In the genomic region with DNA sequence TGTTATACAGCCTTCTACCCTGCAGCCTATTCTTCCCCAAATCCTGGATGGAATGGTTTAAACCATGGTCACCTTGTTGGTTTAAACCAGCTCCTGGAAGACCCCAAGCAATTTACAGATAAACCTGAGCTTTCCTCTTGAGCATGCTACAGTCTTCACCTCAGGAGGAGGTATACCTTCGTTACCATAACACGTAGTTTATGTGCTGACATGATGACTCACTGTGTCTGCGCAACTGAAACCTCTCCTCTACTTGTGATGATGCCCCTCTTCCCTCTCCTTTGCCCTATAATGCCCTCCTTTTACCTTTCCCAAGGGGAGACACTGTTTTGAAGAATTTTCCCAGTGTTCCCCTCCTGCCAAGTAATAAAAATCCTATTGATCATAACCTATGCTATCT, we compare ENCODE assay signal across 35 cellular contexts.
"Had no signal": no experiment of that assay in that cellular context is flagged by ENCODE, and none has a peak within 500 bp of the region (broad histone marks: within the 10 kb centered on the region; RNA-seq: fewer than 3 reads in every experiment).

No MANE protein-coding gene starts in this region.

- H3K4me3 ChIP-seq: adrenal gland, body of pancreas, breast epithelium had no signal

- H3K9me3 Mint-ChIP-seq: activated CD4-positive, alpha-beta T cell treated with anti-CD3 and anti-CD28 coated beads, Interleukin-2, amount 10 ng/mL, durations not matched to agents 24 days and 14 days; activated T-helper 1 cell treated with anti-CD3 and anti-CD28 coated beads, Interleukin-12 subunit alpha, Interleukin-12 subunit beta, Interleukin-2, Interleukin-4 antibody, amounts not matched to agents 30 ng/mL and 10 ng/mL and 1 ng/mL, durations not matched to agents 14 hours and 24 hours and 36 hours; activated T-helper 17 cell treated with anti-CD3 and anti-CD28 coated beads, Interleukin-2, amount 50 U/mL, for 72 hours had no signal

- H3K9me3 ChIP-seq: adrenal gland, body of pancreas, breast epithelium had no signal

- H3K27ac Mint-ChIP-seq: activated B cell treated with CpG ODN at 0.5 μM for 24 hours; activated CD4-positive, alpha-beta memory T cell treated with anti-CD3 and anti-CD28 coated beads for 36 hours; activated CD4-positive, alpha-beta T cell treated with anti-CD3 and anti-CD28 coated beads, Interleukin-2, amount 10 ng/mL, durations not matched to agents 24 days and 14 days; activated CD8-positive, alpha-beta T cell treated with anti-CD3 and anti-CD28 coated beads for 36 hours; activated naive CD4-positive, alpha-beta T cell treated with anti-CD3 and anti-CD28 coated beads for 36 hours; activated naive CD4-positive, alpha-beta T cell treated with anti-CD3 and anti-CD28 coated beads, Interleukin-2, amount 50 U/mL, for 72 hours; activated naive CD8-positive, alpha-beta T cell treated with anti-CD3 and anti-CD28 coated beads for 36 hours; activated T-cell treated with anti-CD3 and anti-CD28 coated beads, Interleukin-2, amount 50 U/mL, for 72 hours; activated T-helper 1 cell treated with anti-CD3 and anti-CD28 coated beads, Interleukin-12 subunit alpha, Interleukin-12 subunit beta, Interleukin-2, Interleukin-4 antibody, amounts not matched to agents 30 ng/mL and 10 ng/mL and 1 ng/mL, durations not matched to agents 14 hours and 24 hours and 36 hours; activated T-helper 17 cell treated with anti-CD3 and anti-CD28 coated beads, Interleukin-2, amount 50 U/mL, for 72 hours; T-helper 1 cell treated with Interleukin-12 subunit alpha and Interleukin-12 subunit beta and Interleukin-4 antibody, amounts not matched to agents 30 μg/mL and 1 μg/mL, for 36 hours; T-helper 2 cell treated with Interferon-gamma antibody and Interleukin-4, amounts not matched to agents 5 μg/mL and 100 μg/mL, for 36 hours had no signal

- FAIRE-seq: astrocyte, TTC549 had no signal

- H3K4me1 Mint-ChIP-seq: activated B cell treated with CpG ODN at 0.5 μM for 24 hours; activated CD4-positive, alpha-beta T cell treated with anti-CD3 and anti-CD28 coated beads, Interleukin-2, amount 10 ng/mL, durations not matched to agents 24 days and 14 days; activated naive CD8-positive, alpha-beta T cell treated with anti-CD3 and anti-CD28 coated beads for 36 hours; activated T-helper 17 cell treated with anti-CD3 and anti-CD28 coated beads, Interleukin-2, amount 50 U/mL, for 72 hours had no signal

- H3K27me3 ChIP-seq: adrenal gland, body of pancreas, brain microvascular endothelial cell, breast epithelium had no signal

- H3K4me3 Mint-ChIP-seq: activated B cell treated with CpG ODN at 0.5 μM for 24 hours; activated CD4-positive, alpha-beta memory T cell treated with anti-CD3 and anti-CD28 coated beads for 36 hours; activated CD4-positive, alpha-beta T cell treated with anti-CD3 and anti-CD28 coated beads, Interleukin-2, amount 10 ng/mL, durations not matched to agents 24 days and 14 days; activated CD8-positive, alpha-beta T cell treated with anti-CD3 and anti-CD28 coated beads for 36 hours; activated naive CD4-positive, alpha-beta T cell treated with anti-CD3 and anti-CD28 coated beads for 36 hours; activated naive CD8-positive, alpha-beta T cell treated with anti-CD3 and anti-CD28 coated beads for 36 hours; activated T-cell treated with anti-CD3 and anti-CD28 coated beads, Interleukin-2, amount 50 U/mL, for 4 hours; activated T-cell treated with anti-CD3 and anti-CD28 coated beads, Interleukin-2, amount 50 U/mL, for 72 hours; activated T-helper 1 cell treated with anti-CD3 and anti-CD28 coated beads, Interleukin-12 subunit alpha, Interleukin-12 subunit beta, Interleukin-2, Interleukin-4 antibody, amounts not matched to agents 30 ng/mL and 10 ng/mL and 1 ng/mL, durations not matched to agents 14 hours and 24 hours and 36 hours; activated T-helper 17 cell treated with anti-CD3 and anti-CD28 coated beads, Interleukin-2, amount 50 U/mL, for 72 hours; T-helper 1 cell treated with Interleukin-12 subunit alpha and Interleukin-12 subunit beta and Interleukin-4 antibody, amounts not matched to agents 30 μg/mL and 1 μg/mL, for 36 hours; T-helper 2 cell treated with Interferon-gamma antibody and Interleukin-4, amounts not matched to agents 5 μg/mL and 100 μg/mL, for 36 hours had no signal

- H3K36me3 Mint-ChIP-seq: activated CD4-positive, alpha-beta memory T cell treated with anti-CD3 and anti-CD28 coated beads for 36 hours; activated naive CD4-positive, alpha-beta T cell treated with anti-CD3 and anti-CD28 coated beads, Interleukin-2, amount 50 U/mL, for 72 hours; activated naive CD8-positive, alpha-beta T cell treated with anti-CD3 and anti-CD28 coated beads for 36 hours had no signal

- DNase-seq: activated B cell treated with CpG ODN at 0.5 μM for 24 hours; activated CD4-positive, alpha-beta memory T cell treated with anti-CD3 and anti-CD28 coated beads for 36 hours; activated CD4-positive, alpha-beta T cell treated with anti-CD3 and anti-CD28 coated beads for 4 hours; activated CD4-positive, alpha-beta T cell treated with anti-CD3 and anti-CD28 coated beads, Interleukin-2, amount 10 ng/mL, durations not matched to agents 24 days and 14 days; activated CD4-positive, alpha-beta T cell treated with anti-CD3 and anti-CD28 coated beads, Interleukin-2, amount 50 U/mL, for 1 hour; activated CD4-positive, alpha-beta T cell treated with anti-CD3 and anti-CD28 coated beads, Interleukin-2, amount 50 U/mL, for 4 hours; activated CD4-positive, CD25-positive, alpha-beta regulatory T cell treated with anti-CD3 and anti-CD28 coated beads, Interleukin-2, amount 50 U/mL, for 72 hours; activated CD8-positive, alpha-beta memory T cell treated with anti-CD3 and anti-CD28 coated beads, Interleukin-2, amount 50 U/mL, for 4 hours; activated CD8-positive, alpha-beta T cell treated with anti-CD3 and anti-CD28 coated beads for 36 hours; activated effector memory CD4-positive, alpha-beta T cell treated with anti-CD3 and anti-CD28 coated beads, Interleukin-2, amount 50 U/mL, for 16 hours; activated naive CD4-positive, alpha-beta T cell; activated naive CD4-positive, alpha-beta T cell treated with anti-CD3 and anti-CD28 coated beads for 36 hours; activated naive CD4-positive, alpha-beta T cell treated with anti-CD3 and anti-CD28 coated beads, Interleukin-2, amount 50 U/mL, for 16 hours; activated naive CD8-positive, alpha-beta T cell treated with anti-CD3 and anti-CD28 coated beads for 36 hours; activated T-cell treated with anti-CD3 and anti-CD28 coated beads for 4 hours; activated T-cell treated with anti-CD3 and anti-CD28 coated beads, Interleukin-2, amount 50 U/mL, for 1 hour; activated T-cell treated with anti-CD3 and anti-CD28 coated beads, Interleukin-2, amount 50 U/mL, for 4 hours; activated T-cell treated with anti-CD3 and anti-CD28 coated beads, Interleukin-2, amount 50 U/mL, for 72 hours; adrenal gland; amniotic stem cell; aorta; body of pancreas; brain microvascular endothelial cell; central memory CD4-positive, alpha-beta T cell; T-helper 2 cell; T-helper 9 cell had no signal

- H3K36me3 ChIP-seq: adrenal gland, brain microvascular endothelial cell, breast epithelium had no signal

- ATAC-seq: activated CD8-positive, alpha-beta T cell treated with anti-CD3 and anti-CD28 coated beads for 36 hours; activated naive CD4-positive, alpha-beta T cell treated with anti-CD3 and anti-CD28 coated beads, Interleukin-2, amount 50 U/mL, for 72 hours; activated T-cell treated with anti-CD3 and anti-CD28 coated beads, Interleukin-2, amount 50 U/mL, for 4 hours; activated T-cell treated with anti-CD3 and anti-CD28 coated beads, Interleukin-2, amount 50 U/mL, for 72 hours; activated T-helper 17 cell treated with anti-CD3 and anti-CD28 coated beads, Interleukin-2, amount 50 U/mL, for 72 hours; body of pancreas had no signal

- H3K27me3 Mint-ChIP-seq: activated B cell treated with CpG ODN at 0.5 μM for 24 hours; activated CD4-positive, alpha-beta memory T cell treated with anti-CD3 and anti-CD28 coated beads for 36 hours; activated CD4-positive, alpha-beta T cell treated with anti-CD3 and anti-CD28 coated beads, Interleukin-2, amount 10 ng/mL, durations not matched to agents 24 days and 14 days; activated CD8-positive, alpha-beta T cell treated with anti-CD3 and anti-CD28 coated beads for 36 hours; activated naive CD8-positive, alpha-beta T cell treated with anti-CD3 and anti-CD28 coated beads for 36 hours; activated T-helper 17 cell treated with anti-CD3 and anti-CD28 coated beads, Interleukin-2, amount 50 U/mL, for 72 hours had no signal

- H3K4me1 ChIP-seq: adrenal gland, body of pancreas, breast epithelium had no signal

- H3K27ac ChIP-seq: adrenal gland, body of pancreas, brain microvascular endothelial cell, breast epithelium, VCaP had no signal
